ENCODE assay signal across 8 cellular contexts in the genomic region with DNA sequence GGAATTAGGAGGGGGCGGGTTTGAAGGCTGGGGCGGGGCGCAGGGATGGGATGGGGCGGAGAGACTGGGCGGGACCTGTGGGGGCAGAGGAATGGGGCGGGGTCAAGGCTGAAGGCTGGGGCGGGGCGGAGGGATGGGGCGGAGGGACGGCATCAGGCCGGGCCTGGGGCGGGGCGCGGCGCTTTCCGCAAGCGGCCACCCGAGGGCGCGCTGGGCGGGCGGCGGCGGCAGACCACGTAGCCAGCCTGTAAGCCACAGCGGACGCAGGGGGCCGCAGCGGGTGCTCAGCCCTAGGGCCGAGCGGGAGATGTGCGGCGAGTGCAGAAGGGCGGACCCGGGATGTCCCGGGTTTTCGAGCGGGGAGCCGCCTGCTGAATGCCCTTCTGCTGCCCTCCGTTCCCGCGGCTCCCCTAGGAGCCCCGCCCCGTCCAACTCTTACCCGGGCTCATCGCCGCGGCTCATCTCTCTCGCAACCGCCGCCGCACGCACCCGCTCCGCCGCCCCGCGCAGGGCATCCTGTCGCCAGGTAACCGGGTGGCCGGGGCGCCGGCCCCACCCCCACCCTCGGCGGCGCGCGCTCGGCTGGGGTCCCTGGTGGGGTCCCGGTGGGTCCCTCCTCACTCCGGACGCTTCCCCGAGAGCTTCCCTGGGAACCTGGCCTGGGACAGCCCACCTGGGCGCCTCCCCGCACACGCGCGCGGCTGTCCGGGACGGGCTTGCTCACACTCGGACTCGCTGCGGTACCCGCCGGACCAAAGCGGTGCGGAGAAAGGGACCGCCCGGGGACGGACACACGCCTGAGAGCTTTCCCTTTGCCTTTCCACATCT. TPM values are rescaled to one million over a fixed set of nuclear protein-coding genes. Genes with fewer than 3 reads are reported as not detected.
A peak's percentile ranks its signal among the peaks of the same experiment; 100 is the strongest.
DNase-seq lines count a peak whose midpoint lies in the region; ATAC-seq and TF ChIP-seq lines count a peak whose summit lies in the region.

A gene (minus strand): TSS at position 499 of the 828 bp plus-strand sequence. CDS start 50 bp downstream, at position 449.

- no peak within 1 kb of the TSS for H2BK5ac ChIP-seq in H9 (ENCODE audit: insufficient read length, low read length)

- H3K79me1 ChIP-seq in H9 (ENCODE audit: insufficient read depth, low read depth, low read length, poor library complexity, severe bottlenecking), result no peaks in the 10 kb centered on the region

- H3K9ac ChIP-seq in H9 (ENCODE audit: extremely low read depth, insufficient read length, low read length) (peak within 1 kb of the TSS; percentile 30), parathyroid adenoma (no peak within 1 kb of the TSS)

- intact Hi-C loops in Right ventricle myocardium superior (cut with DNase I), result loop anchor here (2.0 to 5.0 kb wide), 2 partner anchors 47 to 126 kb away; a partner anchor contains a TSS
- intact Hi-C loops in tibial artery (cut with DNase I; ENCODE audit: low total_unique reads), result loop anchor here (5.0 to 10.0 kb wide), 2 partner anchors 53 to 126 kb away; no protein-coding TSS in a partner anchor

- WGBS in H9 (ENCODE audit: extremely low coverage, insufficient read length, low lambda C conversion rate), result no CpG with 5 or more reads among the region's 92 CpGs

- H2BK12ac ChIP-seq in H9 (ENCODE audit: insufficient read length, low read depth, low read length), result no peak within 1 kb of the TSS

- H2AFZ ChIP-seq in H9 (ENCODE audit: low read length), result peak within 1 kb of the TSS; percentile 96
- H2AFZ ChIP-seq in parathyroid adenoma, result peak within 1 kb of the TSS; percentile 94

- H3K23ac ChIP-seq in H9 (ENCODE audit: insufficient read length, low read depth, low read length), result no peak within 1 kb of the TSS

- H3K27me3 ChIP-seq in H9 (ENCODE audit: insufficient read depth, low read length) (no peaks in the 10 kb centered on the region; the same call in 1 of the 2 replicates), MG63 (0 out of 2 replicates have a peak, but pooled peaks cover 2% of the 10 kb centered on the region), parathyroid adenoma (ENCODE audit: control insufficient read depth, insufficient read depth, low read length) (no peaks in the 10 kb centered on the region), tibial artery (no peaks in the 10 kb centered on the region)

- ATAC-seq in Right ventricle myocardium superior (ENCODE audit: poor library complexity), result peak; percentile 97

- H3K4me1 ChIP-seq in H9 (ENCODE audit: insufficient read depth, low read length) (no peaks in the 10 kb centered on the region), parathyroid adenoma (no peaks in the 10 kb centered on the region), tibial artery (peaks cover 0 to 31% (median 2%) of the 10 kb centered on the region in 4 donors)

- no peak within 1 kb of the TSS for H4K91ac ChIP-seq in H9 (ENCODE audit: insufficient read length, low read depth, low read length)

- peaks cover 12% of the 10 kb centered on the region for H3K23me2 ChIP-seq in H9 (ENCODE audit: insufficient read length, low read depth, low read length, poor library complexity, severe bottlenecking)

- TF ChIP-seq CTCF in H9 (conservative IDR thresholded peaks at IDR 0.05) (peak; percentile 77), parathyroid adenoma (IDR thresholded peaks at IDR 0.05) (peak; percentile 57), tibial artery (IDR thresholded peaks at IDR 0.05) (peak; percentile 70 to 82)

- no peak within 1 kb of the TSS for H2BK120ac ChIP-seq in H9 (ENCODE audit: low read depth, low read length, poor library complexity, severe bottlenecking)

- H3T11ph ChIP-seq in H9 (ENCODE audit: low read length), result no peak within 1 kb of the TSS

- no peak within 1 kb of the TSS for H2BK20ac ChIP-seq in H9 (ENCODE audit: low read depth, low read length, poor library complexity, severe bottlenecking)

- no peak within 1 kb of the TSS for H3K27ac Mint-ChIP-seq in H9
- no peak within 1 kb of the TSS for H3K27ac Mint-ChIP-seq in activated naive CD8-positive, alpha-beta T cell treated with anti-CD3 and anti-CD28 coated beads for 36 hours

- no peaks in the 10 kb centered on the region; a peak in 1 of 7 replicates for H3K36me3 Mint-ChIP-seq in H9 (ENCODE audit: insufficient read depth in 1 of 3, low read depth in 3 of 3)
- no peaks in the 10 kb centered on the region for H3K36me3 Mint-ChIP-seq in activated naive CD8-positive, alpha-beta T cell treated with anti-CD3 and anti-CD28 coated beads for 36 hours

- H3K36me3 ChIP-seq in MG63 (no peaks in the 10 kb centered on the region), parathyroid adenoma (ENCODE audit: control insufficient read depth, insufficient read depth, low read length) (no peaks in the 10 kb centered on the region), tibial artery (no peaks in the 10 kb centered on the region)

- no peaks in the 10 kb centered on the region; a peak in 1 of 5 replicates for H3K9me3 Mint-ChIP-seq in H9
- no peaks in the 10 kb centered on the region for H3K9me3 Mint-ChIP-seq in activated naive CD8-positive, alpha-beta T cell treated with anti-CD3 and anti-CD28 coated beads for 36 hours

- H4K8ac ChIP-seq in H9 (replicated peaks; ENCODE audit: insufficient read length, low read depth, low read length), result no peak within 1 kb of the TSS

- H3K4me3 Mint-ChIP-seq in H9, result peak within 1 kb of the TSS; percentile 85 to 90
- H3K4me3 Mint-ChIP-seq in activated naive CD8-positive, alpha-beta T cell treated with anti-CD3 and anti-CD28 coated beads for 36 hours, result peak within 1 kb of the TSS; percentile 84

- peak within 1 kb of the TSS; percentile 53 for H3K4me3 ChIP-seq in MG63
- peak within 1 kb of the TSS; percentile 72 for H3K4me3 ChIP-seq in parathyroid adenoma (ENCODE audit: low read depth, low read length)
- H3K4me3 ChIP-seq in tibial artery, result peak within 1 kb of the TSS; percentile 72 to 78

- no peak within 1 kb of the TSS for H2BK15ac ChIP-seq in H9 (ENCODE audit: low read depth, low read length)

- no peaks in the 10 kb centered on the region for H4K20me1 ChIP-seq in H9 (ENCODE audit: control insufficient read depth, insufficient read depth, insufficient read length)

- peaks cover 38% of the 10 kb centered on the region for H3K27me3 Mint-ChIP-seq in H9 (ENCODE audit: low read depth)
- peaks cover 32% of the 10 kb centered on the region for H3K27me3 Mint-ChIP-seq in activated naive CD8-positive, alpha-beta T cell treated with anti-CD3 and anti-CD28 coated beads for 36 hours

- no peak within 1 kb of the TSS for H3K56ac ChIP-seq in H9 (ENCODE audit: insufficient read length, low read depth, low read length)

- no peak within 1 kb of the TSS for H2AK5ac ChIP-seq in H9 (ENCODE audit: insufficient read length, low read length)

- no peak within 1 kb of the TSS for H3K27ac ChIP-seq in H9 (ENCODE audit: insufficient read length, low read depth, low read length)
- peak within 1 kb of the TSS; percentile 51 for H3K27ac ChIP-seq in parathyroid adenoma
- peak within 1 kb of the TSS; percentile 83 to 84 for H3K27ac ChIP-seq in tibial artery

- no peak within 1 kb of the TSS for H3K4ac ChIP-seq in H9 (ENCODE audit: low read depth, low read length)

- H3K9me3 ChIP-seq in H9 (ENCODE audit: control insufficient read depth, low read depth, low read length) (no peaks in the 10 kb centered on the region), MG63 (no peaks in the 10 kb centered on the region), parathyroid adenoma (ENCODE audit: control insufficient read depth, low read length) (no peaks in the 10 kb centered on the region), tibial artery (no peaks in the 10 kb centered on the region)

- H3K4me1 Mint-ChIP-seq in H9, result peaks cover 12 to 16% of the 10 kb centered on the region in 2 experiments
- H3K4me1 Mint-ChIP-seq in activated naive CD8-positive, alpha-beta T cell treated with anti-CD3 and anti-CD28 coated beads for 36 hours, result peaks cover 15% of the 10 kb centered on the region

- H3K79me2 ChIP-seq in H9 (ENCODE audit: insufficient read depth, low read length) (no peaks in the 10 kb centered on the region), parathyroid adenoma (no peaks in the 10 kb centered on the region)

- peak; percentile 17 for DNase-seq in GM04503 (ENCODE audit: low read depth)
- DNase-seq in H9, result peak; percentile 90
- peak; percentile 75 for DNase-seq in MG63
- peak; percentile 79 for DNase-seq in SKM-1 (lab: John Stamatoyannopoulos, UW; ENCODE audit: unreplicated experiment)
- peak; percentile 87 for DNase-seq in activated naive CD8-positive, alpha-beta T cell treated with anti-CD3 and anti-CD28 coated beads for 36 hours
- DNase-seq in Right ventricle myocardium superior, result peak; percentile 94
- peak; percentile 92 to 97 for DNase-seq in tibial artery

- peak within 1 kb of the TSS; percentile 98 for H3K4me2 ChIP-seq in H9 (ENCODE audit: insufficient read depth, insufficient read length, low read length)
- peak within 1 kb of the TSS; percentile 99 for H3K4me2 ChIP-seq in parathyroid adenoma (ENCODE audit: low read length)

- H3K14ac ChIP-seq in H9 (ENCODE audit: insufficient read depth, low read length), result peak within 1 kb of the TSS; percentile 78

- H4K5ac ChIP-seq in H9 (ENCODE audit: insufficient read length, low read depth, low read length), result no peak within 1 kb of the TSS

- H3K18ac ChIP-seq in H9 (ENCODE audit: insufficient read length, low read depth, low read length), result peak within 1 kb of the TSS; percentile 57

RNA-seq across cellular contexts. Expression of the gene that starts here (rescaled TPM):
- total RNA-seq in H9 (2021) (2.3 and 3.8 TPM in 2 replicates), Right ventricle myocardium superior (1.6 TPM)
- total RNA-seq in MG63 (2014; rRNA removed; shearing (Covaris generic); ENCODE audit: low replicate concordance), result not detected in 2 replicates
- total RNA-seq in activated naive CD8-positive, alpha-beta T cell treated with anti-CD3 and anti-CD28 coated beads for 36 hours, result under 1 TPM; 0.18 to 0.19 TPM

Comparison
In these comparisons a context has a peak if more than half of its experiments do, and no peak if none do; other contexts are left out.
1. Peak in DNase-seq and H3K4me3 ChIP-seq in MG63; RNA of the gene not detected or under 1 TPM.
2. Peak in DNase-seq in activated naive CD8-positive, alpha-beta T cell treated with anti-CD3 and anti-CD28 coated beads for 36 hours; RNA of the gene not detected or under 1 TPM.
3. DNase-seq: peak in every context shown above with its lines; median percentile 94 in tibial artery; 94 in Right ventricle myocardium superior; 90 in H9; 87 in activated naive CD8-positive, alpha-beta T cell treated with anti-CD3 and anti-CD28 coated beads for 36 hours; 79 in SKM-1; 75 in MG63; 17 in GM04503.